8 cellular contexts compared by ENCODE assay signal in genomic region chr17:40121191-40121885, GRCh38. TPM values are rescaled to one million over a fixed set of nuclear protein-coding genes. Genes with fewer than 3 reads are reported as not detected.
DNase-seq lines count a peak whose midpoint lies in the region; ATAC-seq, FAIRE-seq and TF ChIP-seq lines count a peak whose summit lies in the region.

No MANE protein-coding gene starts in this region.

- BruUV-seq in OCI-LY7 (replicated peaks; lab: Mats Ljungman, UMichigan) (no TSS peak), GM12878 (replicated peaks; lab: Mats Ljungman, UMichigan) (TSS peak; percentile 81)

- peak overlapping the region; percentile 71 for H3K9ac ChIP-seq in GM12878 (ENCODE audit: control insufficient read depth, insufficient read depth, low read length)
- peak overlapping the region; percentile 78 for H3K9ac ChIP-seq in iPS-15b (ENCODE audit: low read depth, low read length)

- CTCF ChIA-PET in CD8-positive, alpha-beta memory T cell (lab: Charles Lee): interaction anchor here (1.3 to 3.8 kb wide), 5 partner anchors 8 to 46 kb away, joined by 3 to 45 read pairs (median 5); no protein-coding TSS in a partner anchor
- CTCF ChIA-PET in OCI-LY7 (lab: Charles Lee; ENCODE audit: unreplicated experiment): interaction anchor here (3.0 kb wide), 1 partner anchor 8 kb away, joined by 13 read pairs; no protein-coding TSS in a partner anchor
- CTCF ChIA-PET in GM12878 (lab: Yijun Ruan, JAX): interaction anchor here (0.6 to 6.3 kb wide), 7 partner anchors 9 to 468 kb away, joined by 3 to 87 read pairs (median 3); partner anchors contain the start of gene CASC3

- in situ Hi-C loops in GM12878 (cut with MboI): no loop called here

- TF ChIP-seq POLR2A in GM12878 (IDR thresholded peaks at IDR 0.05; ENCODE audit: low read depth, low read length): no peak

- intact Hi-C loops in OCI-LY7 (cut with micrococcal nuclease; ENCODE audit: unreplicated experiment): no loop called here
- intact Hi-C loops in GM12878 (cut with micrococcal nuclease; ENCODE audit: unreplicated experiment): no loop called here
- intact Hi-C loops in sciatic nerve (cut with DNase I): no loop called here

- H3K79me2 ChIP-seq in OCI-LY7 (ENCODE audit: insufficient read depth, low read depth, low read length) (peaks cover 47% of the 10 kb centered on the region), GM12878 (ENCODE audit: control insufficient read depth, insufficient read depth, low read length) (peaks cover 49% of the 10 kb centered on the region)

- H3K4me3 Mint-ChIP-seq in CD8-positive, alpha-beta memory T cell: peak overlapping the region; percentile 83 to 94 (median 85)

- H3K27ac ChIP-seq in CD8-positive, alpha-beta memory T cell (ENCODE audit: low read depth, low read length): peak overlapping the region; percentile 33
- H3K27ac ChIP-seq in OCI-LY7 (ENCODE audit: low read depth, low read length, poor library complexity, severe bottlenecking): peak overlapping the region; percentile 65
- peak overlapping the region; percentile 63 for H3K27ac ChIP-seq in GM12878 (ENCODE audit: control insufficient read depth, insufficient read depth)

- H4K20me1 ChIP-seq in OCI-LY7 (ENCODE audit: insufficient read depth, low read length): 0 out of 2 replicates have a peak, but pooled peaks cover 9% of the 10 kb centered on the region
- H4K20me1 ChIP-seq in GM12878 (ENCODE audit: control insufficient read depth, insufficient read depth): peaks cover 4% of the 10 kb centered on the region; the same call in 1 of the 2 replicates

- H3K4me1 ChIP-seq in CD8-positive, alpha-beta memory T cell (ENCODE audit: insufficient read depth, low read length): peaks cover 32% of the 10 kb centered on the region
- H3K4me1 ChIP-seq in OCI-LY7 (ENCODE audit: insufficient read depth, low read length, poor library complexity, severe bottlenecking): peaks cover 28% of the 10 kb centered on the region
- peaks cover 6% of the 10 kb centered on the region for H3K4me1 ChIP-seq in GM12878 (ENCODE audit: control insufficient read depth, insufficient read depth, low read length)
- no peaks in the 10 kb centered on the region for H3K4me1 ChIP-seq in iPS-15b (ENCODE audit: control insufficient read depth, insufficient read depth, low read length)

- peaks cover 7% of the 10 kb centered on the region for H3K36me3 ChIP-seq in CD8-positive, alpha-beta memory T cell (ENCODE audit: insufficient read depth, low read length)
- H3K36me3 ChIP-seq in H7 (replicated peaks; ENCODE audit: control insufficient read depth, insufficient read depth, low read length): peaks cover 3% of the 10 kb centered on the region
- H3K36me3 ChIP-seq in OCI-LY7 (ENCODE audit: insufficient read depth, low read length): peaks cover 20% of the 10 kb centered on the region
- peaks cover 0 to 2% of the 10 kb centered on the region in 2 experiments; a peak in 2 of 4 replicates for H3K36me3 ChIP-seq in GM12878 (ENCODE audit: control insufficient read depth in 2 of 2, insufficient read depth in 2 of 2, low read length in 1 of 2)
- peaks cover 2% of the 10 kb centered on the region for H3K36me3 ChIP-seq in iPS-15b (ENCODE audit: control insufficient read depth, insufficient read depth, low read length)

- RAD21 ChIA-PET in GM12878 (lab: Charles Lee; ENCODE audit: unreplicated experiment): interaction anchor here (0.6 to 5.2 kb wide), 9 partner anchors 8 to 418 kb away, joined by 3 to 64 read pairs (median 3); partner anchors contain the start of genes CASC3 and NR1D1

- TF ChIP-seq EP300 in GM12878 (IDR thresholded peaks at IDR 0.05; ENCODE audit: borderline replicate concordance in 1 of 2, control insufficient read depth in 1 of 2, low read depth in 2 of 2, low read length in 2 of 2): no peak

- DNase-seq in CD8-positive, alpha-beta memory T cell: peak in 1 of 5 donors; percentile 56
- no peak for DNase-seq in H7
- peak; percentile 51 for DNase-seq in OCI-LY7 (ENCODE audit: low spot score)
- DNase-seq in GM12878 (ENCODE audit: low read depth, low spot score): no peak
- peak; percentile 79 for DNase-seq in sciatic nerve (ENCODE audit: low spot score)
- no peak for DNase-seq in NK-92 (lab: John Stamatoyannopoulos, UW; ENCODE audit: unreplicated experiment)
- no peak for DNase-seq in central memory CD4-positive, alpha-beta T cell

- TF ChIP-seq CTCF in OCI-LY7 (conservative IDR thresholded peaks at IDR 0.05; ENCODE audit: low read length): no peak
- no peak for TF ChIP-seq CTCF in GM12878 (IDR thresholded peaks at IDR 0.05 in 2 of 3, conservative IDR thresholded peaks at IDR 0.05 in 1 of 3; ENCODE audit: control insufficient read depth in 2 of 3, extremely low read depth in 1 of 3, insufficient read depth in 1 of 3, low read depth in 3 of 3, low read length in 3 of 3)

- no peaks in the 10 kb centered on the region for H3K9me3 ChIP-seq in CD8-positive, alpha-beta memory T cell (ENCODE audit: low read length)
- H3K9me3 ChIP-seq in OCI-LY7 (ENCODE audit: low read length) (no peaks in the 10 kb centered on the region), GM12878 (replicated peaks; ENCODE audit: control insufficient read depth, insufficient read depth, low read length) (no peaks in the 10 kb centered on the region), iPS-15b (ENCODE audit: control insufficient read depth, insufficient read depth, low read length) (no peaks in the 10 kb centered on the region)

- H3K27me3 ChIP-seq in CD8-positive, alpha-beta memory T cell (ENCODE audit: insufficient read depth, low read length, poor library complexity, severe bottlenecking): no peaks in the 10 kb centered on the region
- H3K27me3 ChIP-seq in H7 (ENCODE audit: control insufficient read depth, insufficient read depth, low read length) (no peaks in the 10 kb centered on the region), GM12878 (replicated peaks in 1 of 2; ENCODE audit: control insufficient read depth in 2 of 2, insufficient read depth in 2 of 2, low read length in 1 of 2) (no peaks in the 10 kb centered on the region), iPS-15b (ENCODE audit: control insufficient read depth, insufficient read depth, low read length) (no peaks in the 10 kb centered on the region)

- H3K27me3 Mint-ChIP-seq in CD8-positive, alpha-beta memory T cell: peaks cover 0 to 1% of the 10 kb centered on the region in 2 donors

- 1% methylated on average over 26 of the region's 51 CpGs for WGBS in GM12878 (ENCODE audit: insufficient coverage, insufficient replicate concordance, low lambda C conversion rate, missing lambda C conversion rate)

- POLR2A ChIA-PET in CD8-positive, alpha-beta memory T cell (lab: Charles Lee): interaction anchor here (2.0 to 6.3 kb wide), 3 partner anchors 9 to 23 kb away, joined by 14 to 68 read pairs (median 48); partner anchors contain the start of gene CASC3
- POLR2A ChIA-PET in OCI-LY7 (lab: Charles Lee) (interaction anchor here (0.6 to 1.1 kb wide), 2 partner anchors 16 to 490 kb away, joined by 4 to 8 read pairs; no protein-coding TSS in a partner anchor), GM12878 (lab: Charles Lee) (interaction anchor here (0.7 to 5.6 kb wide), 8 partner anchors 8 to 70 kb away, joined by 3 to 45 read pairs (median 4); partner anchors contain the start of genes CASC3 and NR1D1)

- H3K4me3 ChIP-seq in CD8-positive, alpha-beta memory T cell (ENCODE audit: low read length): peak overlapping the region; percentile 42
- H3K4me3 ChIP-seq in H7 (ENCODE audit: insufficient read depth, low read depth, low read length) (peak overlapping the region; percentile 93), OCI-LY7 (ENCODE audit: low read depth, low read length, poor library complexity, severe bottlenecking) (peak overlapping the region; percentile 88), GM12878 (peak overlapping the region; percentile 89), iPS-15b (ENCODE audit: low read depth, low read length) (peak overlapping the region; percentile 82)

- ATAC-seq in GM12878 (peak; percentile 60), sciatic nerve (peak; percentile 35)

- H3K9me3 Mint-ChIP-seq in CD8-positive, alpha-beta memory T cell: no peaks in the 10 kb centered on the region

- H3K36me3 Mint-ChIP-seq in CD8-positive, alpha-beta memory T cell: peaks cover 0 to 15% (median 4%) of the 10 kb centered on the region in 3 donors

- H3K27ac Mint-ChIP-seq in CD8-positive, alpha-beta memory T cell: peak overlapping the region; percentile 64 to 96 (median 85)

- peak overlapping the region; percentile 99 for H3K4me2 ChIP-seq in OCI-LY7 (ENCODE audit: low read length)
- peak overlapping the region; percentile 91 for H3K4me2 ChIP-seq in GM12878 (ENCODE audit: control insufficient read depth, insufficient read depth)

- no peaks in the 10 kb centered on the region for H3K9me2 ChIP-seq in OCI-LY7 (ENCODE audit: insufficient read depth, low read length)

- FAIRE-seq in GM12878 (lab: Jason Lieb, UNC): no peak

- H2AFZ ChIP-seq in OCI-LY7 (ENCODE audit: low read length): peak overlapping the region; percentile 62
- H2AFZ ChIP-seq in GM12878 (ENCODE audit: control insufficient read depth, low read depth, low read length): peak overlapping the region; percentile 72

- no peak for TF ChIP-seq RAD21 in GM12878 (IDR thresholded peaks at IDR 0.05; ENCODE audit: insufficient read depth, low read depth, low read length)

- H3K4me1 Mint-ChIP-seq in CD8-positive, alpha-beta memory T cell: peaks cover 32 to 49% (median 36%) of the 10 kb centered on the region in 3 donors

- SMC1A ChIA-PET in GM12878 (lab: Charles Lee; ENCODE audit: uncharacterized antibody, unreplicated experiment): interaction anchor here (0.7 to 5.4 kb wide), 6 partner anchors 9 to 121 kb away, joined by 3 to 49 read pairs (median 4); no protein-coding TSS in a partner anchor

RNA-seq across cellular contexts. Expression of gene MSL1, which starts 0.4 kb away (rescaled TPM):
- 10 to 100 TPM; 88.6 to 91.5 TPM for total RNA-seq in CD8-positive, alpha-beta memory T cell
- polyA plus RNA-seq in CD8-positive, alpha-beta memory T cell: 13.5 TPM
- total RNA-seq in H7 (2014; rRNA removed; shearing (Covaris generic)): 44.2 and 70.0 TPM in 2 replicates
- total RNA-seq in OCI-LY7 (2014; rRNA removed; shearing (Covaris generic)): 67.2 and 95.4 TPM in 2 replicates
- 96.0 and 97.2 TPM in 2 replicates for total RNA-seq in OCI-LY7 (2022)
- 146 and 147 TPM in 2 replicates for total RNA-seq in GM12878 (2013; cell fraction: nucleolus; rRNA removed)
- 56.3 and 57.6 TPM in 2 replicates for total RNA-seq in GM12878 (2014; rRNA removed)
- total RNA-seq in GM12878 (2014; rRNA removed; fragmentation: Illumina TruSeq; extraction: Trizol): 56.4 and 56.5 TPM in 2 replicates
- 47.8 and 50.6 TPM in 2 replicates for total RNA-seq in GM12878 (2021)
- polyA plus RNA-seq in GM12878 (2011; ENCODE audit: low read depth): 38.1 TPM
- polyA plus RNA-seq in GM12878 (2011; rRNA removed): 80.9 and 101 TPM in 2 replicates
- 34.6 and 35.7 TPM in 2 replicates for polyA plus RNA-seq in GM12878 (2011; cell fraction: cytosol; rRNA removed)
- 220 and 227 TPM in 2 replicates for polyA plus RNA-seq in GM12878 (2011; cell fraction: nucleus; rRNA removed)
- 45.9 and 51.6 TPM in 2 replicates for polyA plus RNA-seq in GM12878 (2012)
- polyA plus RNA-seq in GM12878 (2014; fragmentation: Illumina TruSeq; extraction: Trizol): 95.2 and 110 TPM in 2 replicates
- polyA plus RNA-seq in GM12878 (2014; fragmentation: Nextera tagmentation; extraction: Ambion mirVana): 10 to 100 TPM; 11.1 to 18.0 TPM
- 52.0 and 53.1 TPM in 2 replicates for polyA plus RNA-seq in GM12878 (2014; rRNA removed)
- 1 to 10 TPM; 6.1 to 9.5 TPM for polyA plus RNA-seq in GM12878 (2016; fragmentation: Nextera tagmentation; extraction: Ambion mirVana)
- 33.0 and 40.5 TPM in 2 replicates for polyA minus RNA-seq in GM12878 (2011; rRNA and poly(A)+ RNA removed)
- polyA minus RNA-seq in GM12878 (2011; cell fraction: cytosol; rRNA and poly(A)+ RNA removed): 16.6 and 20.3 TPM in 2 replicates
- polyA minus RNA-seq in GM12878 (2011; cell fraction: nucleus; rRNA and poly(A)+ RNA removed): 30.2 and 34.7 TPM in 2 replicates
- total RNA-seq in sciatic nerve: 108 TPM

RNA-seq across cellular contexts. Expression of gene CASC3, which starts 19.0 kb away (rescaled TPM):
- total RNA-seq in CD8-positive, alpha-beta memory T cell: 100 to 1,000 TPM; 100 to 101 TPM
- polyA plus RNA-seq in CD8-positive, alpha-beta memory T cell: 47.4 TPM
- total RNA-seq in H7 (2014; rRNA removed; shearing (Covaris generic)): 55.4 and 76.0 TPM in 2 replicates
- 42.6 and 46.9 TPM in 2 replicates for total RNA-seq in OCI-LY7 (2014; rRNA removed; shearing (Covaris generic))
- total RNA-seq in OCI-LY7 (2022) (100 and 117 TPM in 2 replicates), GM12878 (2014; rRNA removed) (31.8 and 37.6 TPM in 2 replicates), GM12878 (2014; rRNA removed; fragmentation: Illumina TruSeq; extraction: Trizol) (31.9 and 33.7 TPM in 2 replicates), GM12878 (2021) (42.9 and 49.0 TPM in 2 replicates), sciatic nerve (135 TPM)
- 135 and 156 TPM in 2 replicates for total RNA-seq in GM12878 (2013; cell fraction: nucleolus; rRNA removed)
- 30.2 TPM for polyA plus RNA-seq in GM12878 (2011; ENCODE audit: low read depth)
- polyA plus RNA-seq in GM12878 (2011; rRNA removed) (40.3 and 60.0 TPM in 2 replicates), GM12878 (2014; fragmentation: Illumina TruSeq; extraction: Trizol) (52.4 and 59.7 TPM in 2 replicates), GM12878 (2014; fragmentation: Nextera tagmentation; extraction: Ambion mirVana) (10 to 100 TPM; 12.7 to 16.4 TPM), GM12878 (2014; rRNA removed) (30.2 and 34.3 TPM in 2 replicates), GM12878 (2016; fragmentation: Nextera tagmentation; extraction: Ambion mirVana) (10 to 100 TPM; 52.6 to 53.4 TPM)
- 39.7 and 54.1 TPM in 2 replicates for polyA plus RNA-seq in GM12878 (2011; cell fraction: cytosol; rRNA removed)
- 126 and 159 TPM in 2 replicates for polyA plus RNA-seq in GM12878 (2011; cell fraction: nucleus; rRNA removed)
- polyA plus RNA-seq in GM12878 (2012): 40.4 and 44.5 TPM in 2 replicates
- 40.6 and 41.8 TPM in 2 replicates for polyA minus RNA-seq in GM12878 (2011; rRNA and poly(A)+ RNA removed)
- 9.0 and 22.5 TPM in 2 replicates for polyA minus RNA-seq in GM12878 (2011; cell fraction: cytosol; rRNA and poly(A)+ RNA removed)
- polyA minus RNA-seq in GM12878 (2011; cell fraction: nucleus; rRNA and poly(A)+ RNA removed): 33.4 and 39.4 TPM in 2 replicates

RNA-seq across cellular contexts. Expression of gene NR1D1, which starts 20.9 kb away (rescaled TPM):
- total RNA-seq in CD8-positive, alpha-beta memory T cell: 10 to 100 TPM; 10.0 to 10.2 TPM
- polyA plus RNA-seq in CD8-positive, alpha-beta memory T cell: 10.4 TPM
- total RNA-seq in H7 (2014; rRNA removed; shearing (Covaris generic)): 1.8 and 3.4 TPM in 2 replicates
- 1.7 and 2.3 TPM in 2 replicates for total RNA-seq in OCI-LY7 (2014; rRNA removed; shearing (Covaris generic))
- total RNA-seq in OCI-LY7 (2022): 7.0 and 8.7 TPM in 2 replicates
- 5.0 TPM in 2 replicates for total RNA-seq in GM12878 (2013; cell fraction: nucleolus; rRNA removed)
- total RNA-seq in GM12878 (2014; rRNA removed): 0.49 and 1.0 TPM in 2 replicates
- total RNA-seq in GM12878 (2014; rRNA removed; fragmentation: Illumina TruSeq; extraction: Trizol): 0.31 and 0.37 TPM in 2 replicates
- total RNA-seq in GM12878 (2021): 3.4 and 3.6 TPM in 2 replicates
- 0.85 TPM for polyA plus RNA-seq in GM12878 (2011; ENCODE audit: low read depth)
- polyA plus RNA-seq in GM12878 (2011; rRNA removed): 0.17 and 0.41 TPM in 2 replicates
- 0.67 and 1.2 TPM in 2 replicates for polyA plus RNA-seq in GM12878 (2011; cell fraction: cytosol; rRNA removed)
- polyA plus RNA-seq in GM12878 (2011; cell fraction: nucleus; rRNA removed): 5.1 and 5.9 TPM in 2 replicates
- polyA plus RNA-seq in GM12878 (2012): 2.0 and 3.6 TPM in 2 replicates
- polyA plus RNA-seq in GM12878 (2014; fragmentation: Illumina TruSeq; extraction: Trizol): 0.44 and 1.8 TPM in 2 replicates
- under 1 TPM; 0.10 to 0.33 TPM for polyA plus RNA-seq in GM12878 (2014; fragmentation: Nextera tagmentation; extraction: Ambion mirVana)
- 0.87 and 1.2 TPM in 2 replicates for polyA plus RNA-seq in GM12878 (2014; rRNA removed)
- polyA plus RNA-seq in GM12878 (2016; fragmentation: Nextera tagmentation; extraction: Ambion mirVana): 1 to 10 TPM; 1.8 to 2.6 TPM
- 1.0 and 1.4 TPM in 2 replicates for polyA minus RNA-seq in GM12878 (2011; rRNA and poly(A)+ RNA removed)
- polyA minus RNA-seq in GM12878 (2011; cell fraction: cytosol; rRNA and poly(A)+ RNA removed): 2.1 TPM in 2 replicates
- polyA minus RNA-seq in GM12878 (2011; cell fraction: nucleus; rRNA and poly(A)+ RNA removed): 3.1 and 6.0 TPM in 2 replicates
- 69.8 TPM for total RNA-seq in sciatic nerve

RNA-seq across cellular contexts. Expression of gene RAPGEFL1, which starts 55.9 kb away (rescaled TPM):
- 1 to 10 TPM; 5.7 to 6.3 TPM for total RNA-seq in CD8-positive, alpha-beta memory T cell
- 0.32 TPM for polyA plus RNA-seq in CD8-positive, alpha-beta memory T cell
- total RNA-seq in H7 (2014; rRNA removed; shearing (Covaris generic)): 3.9 and 5.4 TPM in 2 replicates
- total RNA-seq in OCI-LY7 (2014; rRNA removed; shearing (Covaris generic)): 2.1 and 4.9 TPM in 2 replicates
- 5.2 and 5.8 TPM in 2 replicates for total RNA-seq in OCI-LY7 (2022)
- 5.0 and 6.2 TPM in 2 replicates for total RNA-seq in GM12878 (2013; cell fraction: nucleolus; rRNA removed)
- 0.98 and 1.6 TPM in 2 replicates for total RNA-seq in GM12878 (2014; rRNA removed)
- total RNA-seq in GM12878 (2014; rRNA removed; fragmentation: Illumina TruSeq; extraction: Trizol): 0.83 and 1.2 TPM in 2 replicates
- 2.8 and 3.2 TPM in 2 replicates for total RNA-seq in GM12878 (2021)
- polyA plus RNA-seq in GM12878 (2011; ENCODE audit: low read depth): 1.6 TPM
- polyA plus RNA-seq in GM12878 (2011; rRNA removed): 0.82 and 1.7 TPM in 2 replicates
- 1.4 and 2.0 TPM in 2 replicates for polyA plus RNA-seq in GM12878 (2011; cell fraction: cytosol; rRNA removed)
- 10.8 and 13.1 TPM in 2 replicates for polyA plus RNA-seq in GM12878 (2011; cell fraction: nucleus; rRNA removed)
- polyA plus RNA-seq in GM12878 (2012): 1.9 and 2.3 TPM in 2 replicates
- 1.2 and 2.2 TPM in 2 replicates for polyA plus RNA-seq in GM12878 (2014; fragmentation: Illumina TruSeq; extraction: Trizol)
- polyA plus RNA-seq in GM12878 (2014; fragmentation: Nextera tagmentation; extraction: Ambion mirVana): under 1 TPM; 0.13 to 0.38 TPM
- polyA plus RNA-seq in GM12878 (2014; rRNA removed): 2.9 and 3.6 TPM in 2 replicates
- 1 to 10 TPM in 1 of 2 experiments, under 1 TPM in 1; 0.95 to 1.3 TPM for polyA plus RNA-seq in GM12878 (2016; fragmentation: Nextera tagmentation; extraction: Ambion mirVana)
- polyA minus RNA-seq in GM12878 (2011; rRNA and poly(A)+ RNA removed): 1.8 and 2.2 TPM in 2 replicates
- 1.6 and 2.1 TPM in 2 replicates for polyA minus RNA-seq in GM12878 (2011; cell fraction: cytosol; rRNA and poly(A)+ RNA removed)
- polyA minus RNA-seq in GM12878 (2011; cell fraction: nucleus; rRNA and poly(A)+ RNA removed): 3.0 and 6.3 TPM in 2 replicates
- total RNA-seq in sciatic nerve: 21.2 TPM

RNA-seq across cellular contexts. Expression of gene THRA, which starts 58.6 kb away (rescaled TPM):
- total RNA-seq in CD8-positive, alpha-beta memory T cell: 10 to 100 TPM; 12.6 to 13.2 TPM
- polyA plus RNA-seq in CD8-positive, alpha-beta memory T cell: 17.0 TPM
- total RNA-seq in H7 (2014; rRNA removed; shearing (Covaris generic)): 13.2 and 15.2 TPM in 2 replicates
- total RNA-seq in OCI-LY7 (2014; rRNA removed; shearing (Covaris generic)): 5.4 and 9.3 TPM in 2 replicates
- total RNA-seq in OCI-LY7 (2022): 3.9 and 5.1 TPM in 2 replicates
- 3.8 and 5.5 TPM in 2 replicates for total RNA-seq in GM12878 (2013; cell fraction: nucleolus; rRNA removed)
- 0.65 and 0.68 TPM in 2 replicates for total RNA-seq in GM12878 (2014; rRNA removed)
- total RNA-seq in GM12878 (2014; rRNA removed; fragmentation: Illumina TruSeq; extraction: Trizol): 0.63 and 0.64 TPM in 2 replicates
- total RNA-seq in GM12878 (2021): 1.5 and 2.0 TPM in 2 replicates
- polyA plus RNA-seq in GM12878 (2011; ENCODE audit: low read depth): 1.2 TPM
- 0.81 and 1.1 TPM in 2 replicates for polyA plus RNA-seq in GM12878 (2011; rRNA removed)
- 1.5 TPM in 2 replicates for polyA plus RNA-seq in GM12878 (2011; cell fraction: cytosol; rRNA removed)
- 1.1 and 1.4 TPM in 2 replicates for polyA plus RNA-seq in GM12878 (2011; cell fraction: nucleus; rRNA removed)
- polyA plus RNA-seq in GM12878 (2012): 1.9 and 2.2 TPM in 2 replicates
- polyA plus RNA-seq in GM12878 (2014; fragmentation: Illumina TruSeq; extraction: Trizol): 1.0 and 1.2 TPM in 2 replicates
- under 1 TPM; 0.03 to 0.07 TPM for polyA plus RNA-seq in GM12878 (2014; fragmentation: Nextera tagmentation; extraction: Ambion mirVana)
- polyA plus RNA-seq in GM12878 (2014; rRNA removed): 0.64 and 0.81 TPM in 2 replicates
- polyA plus RNA-seq in GM12878 (2016; fragmentation: Nextera tagmentation; extraction: Ambion mirVana): under 1 TPM; 0.07 to 0.64 TPM
- 1.1 and 1.4 TPM in 2 replicates for polyA minus RNA-seq in GM12878 (2011; rRNA and poly(A)+ RNA removed)
- polyA minus RNA-seq in GM12878 (2011; cell fraction: cytosol; rRNA and poly(A)+ RNA removed): 0.42 and 0.80 TPM in 2 replicates
- 0.48 and 0.57 TPM in 2 replicates for polyA minus RNA-seq in GM12878 (2011; cell fraction: nucleus; rRNA and poly(A)+ RNA removed)
- 72.0 TPM for total RNA-seq in sciatic nerve

Comparison
In these comparisons a context has a peak if more than half of its experiments do, and no peak if none do; other contexts are left out.
1. DNase-seq: peak in OCI-LY7 (single experiment) and sciatic nerve (single experiment); none in H7 (single experiment), GM12878 (single experiment), NK-92 (single experiment) and central memory CD4-positive, alpha-beta T cell (single experiment).
2. H3K4me3 ChIP-seq: peak in every context shown above with its lines; median percentile 93 in H7; 89 in GM12878; 88 in OCI-LY7; 82 in iPS-15b; 42 in CD8-positive, alpha-beta memory T cell.
3. Peak in every context shown above with its lines, with median percentiles within 50 percentile points of each other: H3K27ac ChIP-seq.